In genomic region chr17:1454541-1454940, GRCh38 we compare ENCODE assay signal across 8 cellular contexts. TPM values are rescaled to one million over a fixed set of nuclear protein-coding genes. Genes with fewer than 3 reads are reported as not detected.
DNase-seq lines count a peak whose midpoint lies in the region; ATAC-seq and TF ChIP-seq lines count a peak whose summit lies in the region.

No MANE protein-coding gene starts in this region.

- WGBS in sigmoid colon, 2 donors = 53 to 76% methylated on average over 9 of the region's 9 CpGs

- peaks cover 64% of the 10 kb centered on the region for H3K79me2 ChIP-seq in SU-DHL-6 (ENCODE audit: insufficient read depth, low read length)

- no peak for TF ChIP-seq EP300 in sigmoid colon (IDR thresholded peaks at IDR 0.05)

- TF ChIP-seq CTCF in GM12875 (IDR thresholded peaks at IDR 0.05; ENCODE audit: borderline replicate concordance, insufficient read depth, low read depth, low read length) (no peak), SU-DHL-6 (IDR thresholded peaks at IDR 0.05; ENCODE audit: insufficient read depth, low read length, poor library complexity, severe bottlenecking) (no peak), fibroblast of pulmonary artery (IDR thresholded peaks at IDR 0.05; ENCODE audit: low read length, missing control alignments) (no peak), sigmoid colon (IDR thresholded peaks at IDR 0.05) (no peak)

- H3K4me2 ChIP-seq in SU-DHL-6 (ENCODE audit: low read depth, low read length, poor library complexity, severe bottlenecking) = peak overlapping the region; percentile 84

- H3K27me3 ChIP-seq in SU-DHL-6 (ENCODE audit: low read length) (no peaks in the 10 kb centered on the region), sigmoid colon (no peaks in the 10 kb centered on the region)

- H3K4me1 ChIP-seq in sigmoid colon = peaks cover 0 to 57% (median 46%) of the 10 kb centered on the region in 4 donors

- no peaks in the 10 kb centered on the region for H3K9me2 ChIP-seq in SU-DHL-6 (replicated peaks; ENCODE audit: insufficient read depth, low read length)

- H4K20me1 ChIP-seq in SU-DHL-6 (ENCODE audit: low read depth, low read length) = 0 out of 2 replicates have a peak, but pooled peaks cover 3% of the 10 kb centered on the region

- no peak for TF ChIP-seq POLR2A in sigmoid colon (IDR thresholded peaks at IDR 0.05)

- no peak overlapping the region for H3K27ac ChIP-seq in SU-DHL-6 (ENCODE audit: low read depth, low read length)
- peak overlapping the region; percentile 96 to 100 (median 98) for H3K27ac ChIP-seq in sigmoid colon

- H3K9me3 ChIP-seq in SU-DHL-6 (ENCODE audit: insufficient read depth, low read length) (no peaks in the 10 kb centered on the region), sigmoid colon (no peaks in the 10 kb centered on the region)

- H3K36me3 ChIP-seq in SU-DHL-6 (ENCODE audit: low read length) = no peaks in the 10 kb centered on the region
- peaks cover 0 to 10% (median 0%) of the 10 kb centered on the region in 4 donors for H3K36me3 ChIP-seq in sigmoid colon

- no peak overlapping the region for H2AFZ ChIP-seq in SU-DHL-6 (ENCODE audit: low read depth, low read length, severe bottlenecking)

- peak overlapping the region; percentile 97 for H3K9ac ChIP-seq in SU-DHL-6 (ENCODE audit: low read length)

- ATAC-seq in HG03442 (IDR thresholded peaks at IDR 0.05; ENCODE audit: unreplicated experiment) = no peak

- H3K4me3 ChIP-seq in GM12875 (ENCODE audit: low read depth, low read length) (peak overlapping the region; percentile 95), SU-DHL-6 (ENCODE audit: insufficient read depth, low read length, poor library complexity, severe bottlenecking) (peak overlapping the region; percentile 91), fibroblast of pulmonary artery (replicated peaks; ENCODE audit: low read depth, low read length) (peak overlapping the region; percentile 88), sigmoid colon (peak overlapping the region; percentile 64 to 98 (median 81))

- DNase-seq in fibroblast of pulmonary artery (ENCODE audit: low read depth) = no peak
- DNase-seq in sigmoid colon = no peak
- no peak for DNase-seq in SKM-1 treated with dmso at 0.1 percent for 144 hours (lab: John Stamatoyannopoulos, UW; ENCODE audit: unreplicated experiment)
- no peak for DNase-seq in NCI-H2227 treated with DMSO at 0.1 percent for 48 hours (lab: John Stamatoyannopoulos, UW)
- DNase-seq in nucleus accumbens (lab: John Stamatoyannopoulos, UW) = no peak

- H3F3A ChIP-seq in SU-DHL-6 (ENCODE audit: insufficient read depth) = no peaks in the 10 kb centered on the region

- intact Hi-C loops in sigmoid colon (cut with DNase I) = loop anchor here (2.0 to 5.0 kb wide), 2 partner anchors 57 to 90 kb away; no protein-coding TSS in a partner anchor

RNA-seq across cellular contexts. Expression of gene CRK, which starts 1.5 kb away (rescaled TPM):
- 10 to 100 TPM; 61.5 to 88.7 (median 76.1) TPM for total RNA-seq in sigmoid colon
- polyA plus RNA-seq in sigmoid colon = 10 to 100 TPM; 33.6 to 68.4 (median 48.0) TPM

RNA-seq across cellular contexts. Expression of gene MYO1C, which starts 37.9 kb away (rescaled TPM):
- 100 to 1,000 TPM; 102 to 179 (median 117) TPM for total RNA-seq in sigmoid colon
- 100 to 1,000 TPM in 1 of 3 donors, 10 to 100 TPM in 2; 72.7 to 116 (median 86.2) TPM for polyA plus RNA-seq in sigmoid colon

RNA-seq across cellular contexts. Expression of gene YWHAE, which starts 54.5 kb away (rescaled TPM):
- 100 to 1,000 TPM; 353 to 507 (median 431) TPM for total RNA-seq in sigmoid colon
- polyA plus RNA-seq in sigmoid colon = 100 to 1,000 TPM; 312 to 440 (median 350) TPM
